ENCODE assay signal across 21 cellular contexts in genomic region chrX:9072281-9072680, GRCh38. TPM values are rescaled to one million over a fixed set of nuclear protein-coding genes. Genes with fewer than 3 reads are reported as not detected.
A peak's percentile ranks its signal among the peaks of the same experiment; 100 is the strongest.
DNase-seq lines count a peak whose midpoint lies in the region; ATAC-seq, FAIRE-seq and TF ChIP-seq lines count a peak whose summit lies in the region.
"Had no signal": no experiment of that assay in that cellular context is flagged by ENCODE, and none has a peak within 500 bp of the region (broad histone marks: within the 10 kb centered on the region; RNA-seq: fewer than 3 reads in every experiment).

No MANE protein-coding gene starts in this region.

- H3K27ac ChIP-seq in astrocyte (ENCODE audit: low read depth, low read length) (no peak overlapping the region), mesenchymal stem cell (ENCODE audit: low read length, poor library complexity, severe bottlenecking) (no peak overlapping the region), osteoblast (ENCODE audit: low read depth, low read length) (no peak overlapping the region)
- H3K27ac ChIP-seq: C4-2B, Peyer's patch had no signal

- no peaks in the 10 kb centered on the region for H3K79me1 ChIP-seq in mesenchymal stem cell (replicated peaks; ENCODE audit: low read length, poor library complexity, severe bottlenecking)

- no peak overlapping the region for H3K14ac ChIP-seq in mesenchymal stem cell (ENCODE audit: low read length in 2 of 2)

- no peaks in the 10 kb centered on the region for H3K36me3 Mint-ChIP-seq in astrocyte (ENCODE audit: low read depth, unreplicated experiment)

- no peak overlapping the region for H3K27ac Mint-ChIP-seq in astrocyte (ENCODE audit: unreplicated experiment)

- H4K8ac ChIP-seq in mesenchymal stem cell (ENCODE audit: low read length) = no peak overlapping the region

- no peak overlapping the region for H2BK5ac ChIP-seq in mesenchymal stem cell (ENCODE audit: low read depth, low read length, poor library complexity, severe bottlenecking)

- WGBS in mesenchymal stem cell = 100% methylated on average over 2 of the region's 5 CpGs

- H3K18ac ChIP-seq in mesenchymal stem cell (ENCODE audit: low read depth in 1 of 2, low read length in 2 of 2) = no peak overlapping the region

- H3K23ac ChIP-seq in mesenchymal stem cell (ENCODE audit: low read length in 2 of 2) = no peak overlapping the region

- no peak overlapping the region for H4K91ac ChIP-seq in mesenchymal stem cell (ENCODE audit: low read length)

- H3K4me1 ChIP-seq in astrocyte (ENCODE audit: insufficient read depth, low read length) = no peaks in the 10 kb centered on the region
- no peaks in the 10 kb centered on the region for H3K4me1 ChIP-seq in mesenchymal stem cell (ENCODE audit: control insufficient read depth, insufficient read depth, low read depth, low read length)
- peaks cover 6% of the 10 kb centered on the region for H3K4me1 ChIP-seq in osteoblast (ENCODE audit: insufficient read depth, low read length)
- H3K4me1 ChIP-seq: Caco-2, Peyer's patch had no signal

- H2AK5ac ChIP-seq in mesenchymal stem cell (ENCODE audit: low read length, severe bottlenecking) = no peak overlapping the region

- H3K79me2 ChIP-seq in astrocyte (ENCODE audit: insufficient read depth, low read length) = no peaks in the 10 kb centered on the region
- H3K79me2 ChIP-seq in osteoblast (ENCODE audit: insufficient read depth, low read length) = no peaks in the 10 kb centered on the region

- H3K9me3 Mint-ChIP-seq in astrocyte (ENCODE audit: unreplicated experiment) = no peaks in the 10 kb centered on the region

- H2AFZ ChIP-seq in astrocyte (ENCODE audit: low read depth, low read length) (no peak overlapping the region), mesenchymal stem cell (ENCODE audit: low read depth, low read length) (no peak overlapping the region), osteoblast (ENCODE audit: low read length) (no peak overlapping the region)

- peaks cover 2% of the 10 kb centered on the region for H3K4me1 Mint-ChIP-seq in astrocyte (ENCODE audit: low read depth, unreplicated experiment)

- no peak overlapping the region for H3K9ac ChIP-seq in astrocyte (ENCODE audit: low read length)
- H3K9ac ChIP-seq in mesenchymal stem cell (ENCODE audit: low read length) = peak overlapping the region; percentile 53

- H3K4me3 Mint-ChIP-seq in astrocyte (ENCODE audit: unreplicated experiment) = no peak overlapping the region

- H2BK15ac ChIP-seq in mesenchymal stem cell (ENCODE audit: low read depth, poor library complexity, severe bottlenecking) = no peak overlapping the region

- peak; percentile 93 for FAIRE-seq in astrocyte (lab: Jason Lieb, UNC)
- FAIRE-seq: G401.6 had no signal

- H4K20me1 ChIP-seq in astrocyte (ENCODE audit: insufficient read depth, low read length) = no peaks in the 10 kb centered on the region
- H4K20me1 ChIP-seq in osteoblast (ENCODE audit: insufficient read depth, low read length) = no peaks in the 10 kb centered on the region

- DNase-seq in AG10803 (ENCODE audit: low read depth) (peak; percentile 72), ELR (ENCODE audit: low read depth) (peak; percentile 17), astrocyte (ENCODE audit: low read depth) (no peak), mesenchymal stem cell (no peak), osteoblast (ENCODE audit: insufficient read length, low spot score, missing footprints) (no peak), HPDE6-E6E7 (ENCODE audit: extremely low spot score) (no peak)
- DNase-seq: Caco-2, Karpas-422, NCI-H1417, NCI-H1930, NCI-H2171, NCI-H446 treated with DMSO at 0.1 percent for 48 hours, NCI-H774, Peyer's patch, Right ventricle myocardium superior had no signal

- no peak for TF ChIP-seq CTCF in AG10803 (conservative IDR thresholded peaks at IDR 0.05; ENCODE audit: low read length)
- no peak for TF ChIP-seq CTCF in astrocyte (IDR thresholded peaks at IDR 0.05; ENCODE audit: insufficient read depth, low read depth, low read length)
- TF ChIP-seq CTCF in osteoblast (IDR thresholded peaks at IDR 0.05; ENCODE audit: extremely low read depth, low read depth, low read length) = no peak

- no peaks in the 10 kb centered on the region for H3K27me3 ChIP-seq in astrocyte (ENCODE audit: insufficient read depth, low read length)
- no peaks in the 10 kb centered on the region for H3K27me3 ChIP-seq in mesenchymal stem cell (ENCODE audit: control insufficient read depth in 1 of 2, insufficient read depth in 1 of 2, low read length in 2 of 2)
- no peaks in the 10 kb centered on the region for H3K27me3 ChIP-seq in osteoblast (ENCODE audit: insufficient read depth, low read length)
- H3K27me3 ChIP-seq: Peyer's patch had no signal

- H3K4me3 ChIP-seq in AG10803 (ENCODE audit: low read length) (no peak overlapping the region), astrocyte (ENCODE audit: insufficient read depth, low read depth, low read length) (no peak overlapping the region), mesenchymal stem cell (ENCODE audit: insufficient read depth in 1 of 2, low read depth in 1 of 2, low read length in 2 of 2) (no peak overlapping the region), osteoblast (ENCODE audit: insufficient read depth, low read length) (no peak overlapping the region)
- H3K4me3 ChIP-seq: Peyer's patch had no signal

- ATAC-seq in HG02970 (IDR thresholded peaks at IDR 0.05; ENCODE audit: low FRiP score, unreplicated experiment) = no peak
- ATAC-seq in HG03565 (IDR thresholded peaks at IDR 0.05; ENCODE audit: unreplicated experiment) = no peak

- no peak overlapping the region for H2BK12ac ChIP-seq in mesenchymal stem cell (ENCODE audit: low read length in 2 of 2)

- H3K4me2 ChIP-seq in astrocyte (ENCODE audit: low read length) (no peak overlapping the region), mesenchymal stem cell (ENCODE audit: low read length, poor library complexity, severe bottlenecking) (no peak overlapping the region), osteoblast (ENCODE audit: insufficient read depth, low read length) (no peak overlapping the region)

- no peaks in the 10 kb centered on the region for H3K9me3 ChIP-seq in astrocyte (ENCODE audit: insufficient read depth, low read depth, low read length)
- no peaks in the 10 kb centered on the region for H3K9me3 ChIP-seq in mesenchymal stem cell (ENCODE audit: control insufficient read depth, low read length)
- H3K9me3 ChIP-seq in osteoblast (ENCODE audit: low read depth, low read length) = no peaks in the 10 kb centered on the region
- H3K9me3 ChIP-seq: Caco-2, Peyer's patch had no signal

- no peak overlapping the region for H2BK120ac ChIP-seq in mesenchymal stem cell (ENCODE audit: low read depth, low read length)

- H3K4ac ChIP-seq in mesenchymal stem cell (ENCODE audit: low read depth in 1 of 2, low read length in 2 of 2) = no peak overlapping the region

- H3K27me3 Mint-ChIP-seq in astrocyte (ENCODE audit: low read depth, unreplicated experiment) = peaks cover 4% of the 10 kb centered on the region

- H3K36me3 ChIP-seq in astrocyte (ENCODE audit: insufficient read depth, low read length) (no peaks in the 10 kb centered on the region), mesenchymal stem cell (ENCODE audit: control insufficient read depth in 1 of 2, insufficient read depth in 2 of 2, low read depth in 1 of 2, low read length in 2 of 2) (no peaks in the 10 kb centered on the region), osteoblast (ENCODE audit: insufficient read depth, low read length) (no peaks in the 10 kb centered on the region)
- H3K36me3 ChIP-seq: Peyer's patch had no signal

RNA-seq across cellular contexts. Expression of gene FAM9B, which starts 38.4 kb away (rescaled TPM):
- total RNA-seq in astrocyte (not detected in 2 replicates), osteoblast (not detected in 2 replicates)
- not detected for polyA plus RNA-seq in mesenchymal stem cell (2013, experiment 1 of 2)
- polyA plus RNA-seq in mesenchymal stem cell (2013, experiment 2 of 2) = 0.05 TPM
- total RNA-seq: Caco-2, H4, Peyer's patch, Right ventricle myocardium superior had no signal
- polyA plus RNA-seq: AG04450 had no signal

Comparison
In these comparisons a context has a peak if more than half of its experiments do, and no peak if none do; other contexts are left out.
1. DNase-seq: peak in AG10803 (single experiment) and ELR (single experiment); none in astrocyte (single experiment), mesenchymal stem cell (single experiment), osteoblast (single experiment) and HPDE6-E6E7 (single experiment).